In genomic region chr1:171850951-171851350, GRCh38 we compare ENCODE assay signal across 25 cellular contexts. TPM values are rescaled to one million over a fixed set of nuclear protein-coding genes. Genes with fewer than 3 reads are reported as not detected.
A peak's percentile ranks its signal among the peaks of the same experiment; 100 is the strongest.
DNase-seq lines count a peak whose midpoint lies in the region; ATAC-seq, FAIRE-seq and TF ChIP-seq lines count a peak whose summit lies in the region.
"Had no signal": no experiment of that assay in that cellular context is flagged by ENCODE, and none has a peak within 500 bp of the region (broad histone marks: within the 10 kb centered on the region; RNA-seq: fewer than 3 reads in every experiment).

No MANE protein-coding gene starts in this region.

- no TSS peak for BruUV-seq in HepG2 (replicated peaks; lab: Mats Ljungman, UMichigan)
- no TSS peak for BruUV-seq in Panc1 (replicated peaks; lab: Mats Ljungman, UMichigan)

- CTCF ChIA-PET in HepG2 (lab: Yijun Ruan, JAX; ENCODE audit: low intra/inter-chr PET ratio, low total read pairs) (no interaction called here), Panc1 (lab: Charles Lee) (no interaction called here)
- CTCF ChIA-PET in activated CD4-positive, alpha-beta memory T cell treated with anti-CD3 and anti-CD28 coated beads, Interleukin-2, amount 10 ng/mL, durations not matched to agents 7 days and 5 days (lab: Charles Lee) = interaction anchor here (1.8 kb wide), 1 partner anchor 206 kb away, joined by 5 read pairs; no protein-coding TSS in a partner anchor

- TF ChIP-seq POLR2A in HepG2 (IDR thresholded peaks at IDR 0.05; ENCODE audit: insufficient read depth in 1 of 2, low read depth in 2 of 2, low read length in 2 of 2) (no peak), right lobe of liver (IDR thresholded peaks at IDR 0.05) (no peak)

- peak overlapping the region; percentile 41; the same call in 1 of the 2 replicates for H3K4me2 ChIP-seq in HepG2 (ENCODE audit: low read depth, low read length)

- H3K79me2 ChIP-seq in HepG2 (ENCODE audit: insufficient read depth, low read length) = no peaks in the 10 kb centered on the region

- no peak overlapping the region for H3K27ac Mint-ChIP-seq in stimulated activated effector memory CD8-positive, alpha-beta T cell treated with anti-CD3 and anti-CD28 coated beads, Interleukin-12 subunit alpha, Interleukin-12 subunit beta, amount 100 ng/mL, for 72 hours
- H3K27ac Mint-ChIP-seq in activated CD4-positive, alpha-beta memory T cell treated with anti-CD3 and anti-CD28 coated beads, Interleukin-2, amount 10 ng/mL, durations not matched to agents 7 days and 5 days = no peak overlapping the region
- H3K27ac Mint-ChIP-seq: HFFc6 had no signal

- in situ Hi-C loops in HepG2 (cut with HindIII; ENCODE audit: extremely low pct_ligation_motif_present, low pct_unique_long_range_greater_than_20kb) (no loop called here), Panc1 (cut with HindIII; ENCODE audit: low pct_unique_long_range_greater_than_20kb, low sequenced_read_pairs) (no loop called here)

- H4K20me1 ChIP-seq in HepG2 (ENCODE audit: insufficient read depth, low read length) = no peaks in the 10 kb centered on the region

- H3K4me1 Mint-ChIP-seq in stimulated activated effector memory CD8-positive, alpha-beta T cell treated with anti-CD3 and anti-CD28 coated beads, Interleukin-12 subunit alpha, Interleukin-12 subunit beta, amount 100 ng/mL, for 72 hours = no peaks in the 10 kb centered on the region
- no peaks in the 10 kb centered on the region for H3K4me1 Mint-ChIP-seq in activated CD4-positive, alpha-beta memory T cell treated with anti-CD3 and anti-CD28 coated beads, Interleukin-2, amount 10 ng/mL, durations not matched to agents 7 days and 5 days

- H3K36me3 Mint-ChIP-seq in stimulated activated effector memory CD8-positive, alpha-beta T cell treated with anti-CD3 and anti-CD28 coated beads, Interleukin-12 subunit alpha, Interleukin-12 subunit beta, amount 100 ng/mL, for 72 hours = no peaks in the 10 kb centered on the region
- no peaks in the 10 kb centered on the region for H3K36me3 Mint-ChIP-seq in activated CD4-positive, alpha-beta memory T cell treated with anti-CD3 and anti-CD28 coated beads, Interleukin-2, amount 10 ng/mL, durations not matched to agents 7 days and 5 days (ENCODE audit: low read depth)

- FAIRE-seq in HepG2 (lab: Jason Lieb, UNC) = no peak
- FAIRE-seq: A204.1 had no signal

- 3% methylated on average over 4 of the region's 4 CpGs for WGBS in HepG2 (ENCODE audit: low lambda C conversion rate)
- 55% methylated on average over 4 of the region's 4 CpGs for WGBS in right lobe of liver (ENCODE audit: insufficient coverage, low coverage, low lambda C conversion rate, missing lambda C conversion rate)

- H3K9me3 ChIP-seq in HepG2 (ENCODE audit: low read length) (no peaks in the 10 kb centered on the region), right lobe of liver (no peaks in the 10 kb centered on the region), Panc1 (ENCODE audit: control insufficient read depth, insufficient read depth, low read depth, low read length) (no peaks in the 10 kb centered on the region)
- H3K9me3 ChIP-seq: BE2C, psoas muscle, uterus had no signal

- H3K27me3 Mint-ChIP-seq in activated CD4-positive, alpha-beta memory T cell treated with anti-CD3 and anti-CD28 coated beads, Interleukin-2, amount 10 ng/mL, durations not matched to agents 7 days and 5 days = peaks cover 19% of the 10 kb centered on the region

- DNase-seq in HepG2 (ENCODE audit: low spot score) = peak; percentile 38
- DNase-seq in right lobe of liver = no peak
- no peak for DNase-seq in Panc1 (ENCODE audit: low read depth, low spot score)
- DNase-seq in glomerular visceral epithelial cell (ENCODE audit: extremely low spot score) = peak; percentile 59
- DNase-seq in stimulated activated effector memory CD8-positive, alpha-beta T cell treated with anti-CD3 and anti-CD28 coated beads, Interleukin-12 subunit alpha, Interleukin-12 subunit beta, amount 100 ng/mL, for 72 hours (ENCODE audit: low spot score in 2 of 2) = no peak
- DNase-seq in activated CD4-positive, alpha-beta memory T cell treated with anti-CD3 and anti-CD28 coated beads, Interleukin-2, amount 10 ng/mL, durations not matched to agents 7 days and 5 days = no peak
- DNase-seq in NCI-H2081 treated with DMSO at 0.1 percent for 48 hours (lab: John Stamatoyannopoulos, UW) = no peak
- no peak for DNase-seq in DMS79 (lab: John Stamatoyannopoulos, UW)
- DNase-seq: activated CD4-positive, alpha-beta T cell treated with anti-CD3 and anti-CD28 coated beads for 4 hours; activated naive CD4-positive, alpha-beta T cell; activated T-cell treated with anti-CD3 and anti-CD28 coated beads, Interleukin-2, amount 50 U/mL, for 4 hours; BE2C; cortex of kidney; DND-41; HFFc6; KG1; mammary epithelial cell; NCI-H1436 treated with DMSO at 0.1 percent for 48 hours; NCI-H2171 treated with DMSO at 0.1 percent for 48 hours; NCI-H524; psoas muscle; T-helper 2 cell; uterus had no signal

- H3K4me3 ChIP-seq in HepG2 (replicated peaks in 1 of 3; ENCODE audit: insufficient read depth in 1 of 3, low read depth in 2 of 3, low read length in 3 of 3) (no peak overlapping the region), right lobe of liver (no peak overlapping the region), Panc1 (ENCODE audit: low read depth in 2 of 2, low read length in 2 of 2) (no peak overlapping the region)
- H3K4me3 ChIP-seq: psoas muscle, uterus had no signal

- H3K9ac ChIP-seq in HepG2 (ENCODE audit: insufficient read depth, low read depth, low read length) = no peak overlapping the region

- H3K9me3 Mint-ChIP-seq in stimulated activated effector memory CD8-positive, alpha-beta T cell treated with anti-CD3 and anti-CD28 coated beads, Interleukin-12 subunit alpha, Interleukin-12 subunit beta, amount 100 ng/mL, for 72 hours = no peaks in the 10 kb centered on the region
- no peaks in the 10 kb centered on the region for H3K9me3 Mint-ChIP-seq in activated CD4-positive, alpha-beta memory T cell treated with anti-CD3 and anti-CD28 coated beads, Interleukin-2, amount 10 ng/mL, durations not matched to agents 7 days and 5 days
- H3K9me3 Mint-ChIP-seq: activated T-cell treated with anti-CD3 and anti-CD28 coated beads, Interleukin-2, amount 50 U/mL, for 4 hours; HFFc6 had no signal

- H3K27me3 ChIP-seq in HepG2 (ENCODE audit: control insufficient read depth in 1 of 2, insufficient read depth in 2 of 2, low read length in 2 of 2) (no peaks in the 10 kb centered on the region), right lobe of liver (no peaks in the 10 kb centered on the region), Panc1 (ENCODE audit: control insufficient read depth, insufficient read depth, low read length) (no peaks in the 10 kb centered on the region; the same call in 1 of the 2 replicates)
- H3K27me3 ChIP-seq: uterus had no signal

- TF ChIP-seq RAD21 in HepG2 (CRISPR knock-in tag; IDR thresholded peaks at IDR 0.05) = no peak

- H3K27ac ChIP-seq in HepG2 (ENCODE audit: extremely low read length, insufficient read depth, low read length) (no peak overlapping the region), right lobe of liver (no peak overlapping the region), Panc1 (ENCODE audit: low read length) (no peak overlapping the region)
- H3K27ac ChIP-seq: psoas muscle, RWPE1, uterus had no signal

- no peak overlapping the region for H3K4me3 Mint-ChIP-seq in stimulated activated effector memory CD8-positive, alpha-beta T cell treated with anti-CD3 and anti-CD28 coated beads, Interleukin-12 subunit alpha, Interleukin-12 subunit beta, amount 100 ng/mL, for 72 hours
- H3K4me3 Mint-ChIP-seq in activated CD4-positive, alpha-beta memory T cell treated with anti-CD3 and anti-CD28 coated beads, Interleukin-2, amount 10 ng/mL, durations not matched to agents 7 days and 5 days = no peak overlapping the region
- H3K4me3 Mint-ChIP-seq: activated T-cell treated with anti-CD3 and anti-CD28 coated beads, Interleukin-2, amount 50 U/mL, for 4 hours; HFFc6 had no signal

- no peak overlapping the region for H2AFZ ChIP-seq in HepG2 (ENCODE audit: low read length)

- H3K4me1 ChIP-seq in HepG2 (ENCODE audit: insufficient read depth, low read length) = peaks cover 6% of the 10 kb centered on the region
- no peaks in the 10 kb centered on the region for H3K4me1 ChIP-seq in right lobe of liver
- H3K4me1 ChIP-seq in Panc1 (ENCODE audit: control insufficient read depth, insufficient read depth, low read length) = no peaks in the 10 kb centered on the region
- H3K4me1 ChIP-seq: BE2C, psoas muscle, uterus had no signal

- POLR2A ChIA-PET in HepG2 (lab: Yijun Ruan, JAX) = no interaction called here
- POLR2A ChIA-PET in Panc1 (lab: Charles Lee) = no interaction called here
- POLR2A ChIA-PET in activated CD4-positive, alpha-beta memory T cell treated with anti-CD3 and anti-CD28 coated beads, Interleukin-2, amount 10 ng/mL, durations not matched to agents 7 days and 5 days (lab: Charles Lee) = no interaction called here

- H3K36me3 ChIP-seq in HepG2 (replicated peaks in 1 of 2; ENCODE audit: control insufficient read depth in 1 of 2, insufficient read depth in 2 of 2, low read length in 2 of 2) (no peaks in the 10 kb centered on the region), right lobe of liver (no peaks in the 10 kb centered on the region), Panc1 (ENCODE audit: control insufficient read depth, insufficient read depth, low read length) (no peaks in the 10 kb centered on the region)
- H3K36me3 ChIP-seq: BE2C, uterus had no signal

- TF ChIP-seq EP300 in HepG2 (IDR thresholded peaks at IDR 0.05; ENCODE audit: low read depth in 2 of 2, low read length in 2 of 2) (no peak), HepG2 (CRISPR knock-in tag; IDR thresholded peaks at IDR 0.05; ENCODE audit: borderline replicate concordance) (no peak)

- ATAC-seq in HepG2 (peak; percentile 100), right lobe of liver (no peak), Panc1 (no peak)
- peak; percentile 50 for ATAC-seq in stimulated activated effector memory CD8-positive, alpha-beta T cell treated with anti-CD3 and anti-CD28 coated beads, Interleukin-12 subunit alpha, Interleukin-12 subunit beta, amount 100 ng/mL, for 72 hours
- ATAC-seq: activated T-cell treated with anti-CD3 and anti-CD28 coated beads, Interleukin-2, amount 50 U/mL, for 4 hours; psoas muscle had no signal

- intact Hi-C loops in HepG2 (cut with micrococcal nuclease; ENCODE audit: unreplicated experiment) = no loop called here
- intact Hi-C loops in right lobe of liver (cut with DNase I) = no loop called here
- intact Hi-C loops in Panc1 (cut with micrococcal nuclease; ENCODE audit: unreplicated experiment) = no loop called here

- peak; percentile 62 for TF ChIP-seq CTCF in HepG2 (CRISPR knock-in tag; IDR thresholded peaks at IDR 0.05)
- TF ChIP-seq CTCF in right lobe of liver (IDR thresholded peaks at IDR 0.05) = no peak
- TF ChIP-seq CTCF in Panc1 (IDR thresholded peaks at IDR 0.05) = peak; percentile 20

RNA-seq across cellular contexts. Expression of gene DNM3, which starts 9.7 kb away (rescaled TPM):
- total RNA-seq in HepG2 (2016; rRNA removed; fragmentation: Illumina TruSeq; extraction: Trizol) (not detected in 2 replicates), right lobe of liver (under 1 TPM; 0.29 to 0.92 (median 0.43) TPM), Panc1 (2021; ENCODE audit: unreplicated experiment) (0.46 TPM)
- total RNA-seq in HepG2 (2016; cell fraction: cytosol; rRNA removed; fragmentation: Illumina TruSeq; extraction: Trizol; ENCODE audit: low read depth) = not detected in 2 replicates
- not detected in 2 replicates for total RNA-seq in HepG2 (2016; cell fraction: insoluble cytoplasmic fraction; rRNA removed; fragmentation: Illumina TruSeq; extraction: Trizol)
- total RNA-seq in HepG2 (2016; cell fraction: membrane; rRNA removed; fragmentation: Illumina TruSeq; extraction: Trizol) = not detected in 2 replicates
- 0.34 and 0.38 TPM in 2 replicates for total RNA-seq in HepG2 (2016; cell fraction: nucleus; rRNA removed; fragmentation: Illumina TruSeq; extraction: Trizol)
- 0.05 and 0.14 TPM in 2 replicates for polyA plus RNA-seq in HepG2 (2011; rRNA removed)
- 0.01 TPM in 1 of 2 replicates, not detected in the other for polyA plus RNA-seq in HepG2 (2011; cell fraction: cytosol; rRNA removed)
- polyA plus RNA-seq in HepG2 (2011; cell fraction: nucleus; rRNA removed) = 0.10 and 0.16 TPM in 2 replicates
- 0.03 and 0.16 TPM in 2 replicates for polyA plus RNA-seq in HepG2 (2012)
- not detected in 2 replicates for polyA plus RNA-seq in HepG2 (2016; cell fraction: cytosol; fragmentation: Illumina TruSeq; extraction: Trizol; ENCODE audit: low read depth)
- polyA plus RNA-seq in HepG2 (2016; cell fraction: insoluble cytoplasmic fraction; fragmentation: Illumina TruSeq; extraction: Trizol; ENCODE audit: low read depth) = not detected in 2 replicates
- polyA plus RNA-seq in HepG2 (2016; cell fraction: membrane; fragmentation: Illumina TruSeq; extraction: Trizol; ENCODE audit: low read depth) = not detected in 2 replicates
- 0.05 TPM in 1 of 2 replicates, not detected in the other for polyA plus RNA-seq in HepG2 (2016; cell fraction: nucleus; fragmentation: Illumina TruSeq; extraction: Trizol; ENCODE audit: insufficient read depth, low read depth)
- polyA minus RNA-seq in HepG2 (2011; rRNA and poly(A)+ RNA removed; ENCODE audit: low replicate concordance) = 1.1 TPM in 1 of 2 replicates, not detected in the other
- not detected in 2 replicates for polyA minus RNA-seq in HepG2 (2011; cell fraction: cytosol; rRNA and poly(A)+ RNA removed)
- polyA minus RNA-seq in HepG2 (2011; cell fraction: nucleus; rRNA and poly(A)+ RNA removed) = 0.26 and 0.75 TPM in 2 replicates
- 0.10 TPM for polyA plus RNA-seq in Panc1 (2012; ENCODE audit: insufficient read length)
- 1 to 10 TPM; 2.0 to 2.2 TPM for total RNA-seq in activated CD4-positive, alpha-beta memory T cell treated with anti-CD3 and anti-CD28 coated beads, Interleukin-2, amount 10 ng/mL, durations not matched to agents 7 days and 5 days

Comparison
In these comparisons a context has a peak if more than half of its experiments do, and no peak if none do; other contexts are left out.
1. ATAC-seq: peak in HepG2 (single experiment) and stimulated activated effector memory CD8-positive, alpha-beta T cell treated with anti-CD3 and anti-CD28 coated beads, Interleukin-12 subunit alpha, Interleukin-12 subunit beta, amount 100 ng/mL, for 72 hours (single experiment); none in right lobe of liver (0 of 4) and Panc1 (single experiment).
2. DNase-seq: peak in HepG2 (single experiment) and glomerular visceral epithelial cell (single experiment); none in right lobe of liver (0 of 3), Panc1 (single experiment), stimulated activated effector memory CD8-positive, alpha-beta T cell treated with anti-CD3 and anti-CD28 coated beads, Interleukin-12 subunit alpha, Interleukin-12 subunit beta, amount 100 ng/mL, for 72 hours (0 of 2), activated CD4-positive, alpha-beta memory T cell treated with anti-CD3 and anti-CD28 coated beads, Interleukin-2, amount 10 ng/mL, durations not matched to agents 7 days and 5 days (single experiment), NCI-H2081 treated with DMSO at 0.1 percent for 48 hours (single experiment) and DMS79 (single experiment).
3. CTCF ChIP-seq: peak in HepG2 (single experiment) and Panc1 (single experiment); none in right lobe of liver (0 of 4).